Comparison of ENCODE assay signal across 11 cellular contexts in genomic region chr16:4386452-4386813, GRCh38. TPM values are rescaled to one million over a fixed set of nuclear protein-coding genes. Genes with fewer than 3 reads are reported as not detected.
DNase-seq lines count a peak whose midpoint lies in the region; ATAC-seq, FAIRE-seq and TF ChIP-seq lines count a peak whose summit lies in the region.
"Had no signal": no experiment of that assay in that cellular context is flagged by ENCODE, and none has a peak within 500 bp of the region (broad histone marks: within the 10 kb centered on the region; RNA-seq: fewer than 3 reads in every experiment).

No MANE protein-coding gene starts in this region.

- H3K36me3 ChIP-seq in heart left ventricle (peaks cover 0 to 97% (median 23%) of the 10 kb centered on the region in 9 donors), esophagus muscularis mucosa (peaks cover 10 to 94% (median 59%) of the 10 kb centered on the region in 4 donors), muscle layer of duodenum (ENCODE audit: control insufficient read depth in 1 of 2, insufficient read depth in 2 of 2, low read length in 2 of 2) (peaks cover 7 to 49% of the 10 kb centered on the region in 2 donors), aorta (ENCODE audit: control insufficient read depth in 1 of 2, insufficient read depth in 2 of 2, low read length in 1 of 2) (peaks cover 0 to 13% of the 10 kb centered on the region in 2 donors)

- H3K4me1 ChIP-seq in heart left ventricle (peaks cover 0 to 58% (median 20%) of the 10 kb centered on the region in 12 donors), esophagus muscularis mucosa (peaks cover 15 to 59% (median 35%) of the 10 kb centered on the region in 4 donors), muscle layer of duodenum (ENCODE audit: control insufficient read depth in 1 of 2, insufficient read depth in 2 of 2, low read length in 2 of 2) (no peaks in the 10 kb centered on the region), aorta (ENCODE audit: control insufficient read depth in 1 of 2, insufficient read depth in 2 of 2, low read length in 2 of 2) (peaks cover 0 to 7% of the 10 kb centered on the region in 2 donors)
- H3K4me1 ChIP-seq: Peyer's patch had no signal

- TF ChIP-seq CTCF in heart left ventricle (IDR thresholded peaks at IDR 0.05) = no peak
- TF ChIP-seq CTCF in esophagus muscularis mucosa (IDR thresholded peaks at IDR 0.05) = no peak

- H3K27me3 ChIP-seq in heart left ventricle = no peaks in the 10 kb centered on the region
- no peaks in the 10 kb centered on the region for H3K27me3 ChIP-seq in esophagus muscularis mucosa
- H3K27me3 ChIP-seq in muscle layer of duodenum (ENCODE audit: low read depth, low read length) = no peaks in the 10 kb centered on the region
- H3K27me3 ChIP-seq in aorta (ENCODE audit: control insufficient read depth in 1 of 2, insufficient read depth in 2 of 2, low read length in 1 of 2) = no peaks in the 10 kb centered on the region
- H3K27me3 ChIP-seq: Peyer's patch had no signal

- WGBS in heart left ventricle, 4 donors = 55 to 82% (median 70%) methylated on average over 8 of the region's 8 CpGs
- 89% methylated on average over 3 of the region's 8 CpGs for WGBS in esophagus muscularis mucosa
- 4 to 9% methylated on average over 8 of the region's 8 CpGs for WGBS in aorta, 2 donors

- H3K27ac ChIP-seq in heart left ventricle (peak overlapping the region in 10 of 12 donors; percentile 8 to 85 (median 36)), esophagus muscularis mucosa (replicated peaks in 1 of 4) (peak overlapping the region; percentile 28 to 62 (median 38)), muscle layer of duodenum (ENCODE audit: low read length) (peak overlapping the region; percentile 16), aorta (ENCODE audit: low read depth in 1 of 2, low read length in 2 of 2) (peak overlapping the region; percentile 84 to 88)

- H3K4me3 ChIP-seq in heart left ventricle (no peak overlapping the region), esophagus muscularis mucosa (no peak overlapping the region), muscle layer of duodenum (ENCODE audit: low read depth in 1 of 2, low read length in 2 of 2) (no peak overlapping the region), aorta (ENCODE audit: low read length in 2 of 2) (no peak overlapping the region)
- H3K4me3 ChIP-seq: Peyer's patch had no signal

- no peak for TF ChIP-seq EP300 in esophagus muscularis mucosa (IDR thresholded peaks at IDR 0.05)

- intact Hi-C loops in heart left ventricle (cut with DNase I) = no loop called here
- intact Hi-C loops in Right ventricle myocardium superior (cut with DNase I) = no loop called here
- intact Hi-C loops in esophagus muscularis mucosa (cut with DNase I) = no loop called here
- intact Hi-C loops in aorta (cut with DNase I) = no loop called here

- ATAC-seq in heart left ventricle (peak in 1 of 4 donors; percentile 2), Right ventricle myocardium superior (ENCODE audit: poor library complexity) (no peak), aorta (ENCODE audit: low FRiP score) (no peak), GM21423 (IDR thresholded peaks at IDR 0.05; ENCODE audit: unreplicated experiment) (no peak)

- H3K9me3 ChIP-seq in heart left ventricle (no peaks in the 10 kb centered on the region), esophagus muscularis mucosa (no peaks in the 10 kb centered on the region), muscle layer of duodenum (ENCODE audit: control insufficient read depth in 1 of 2, low read length in 2 of 2) (no peaks in the 10 kb centered on the region), aorta (ENCODE audit: control insufficient read depth, low read length) (no peaks in the 10 kb centered on the region)
- H3K9me3 ChIP-seq: Peyer's patch had no signal

- no peak for FAIRE-seq in GM12891 (lab: Jason Lieb, UNC)

- TF ChIP-seq POLR2A in heart left ventricle (IDR thresholded peaks at IDR 0.05) (no peak), esophagus muscularis mucosa (IDR thresholded peaks at IDR 0.05; ENCODE audit: low read depth) (no peak), GM12891 (IDR thresholded peaks at IDR 0.05; ENCODE audit: low read depth, low read length) (no peak)

- peak in 1 of 5 donors; percentile 62 for DNase-seq in heart left ventricle
- DNase-seq in Right ventricle myocardium superior = no peak
- DNase-seq in esophagus muscularis mucosa (ENCODE audit: extremely low spot score) = no peak
- DNase-seq in aorta = peak; percentile 73 to 89
- DNase-seq in GM12891 (ENCODE audit: insufficient read length, low spot score) = no peak
- DNase-seq in NCI-H446 (lab: John Stamatoyannopoulos, UW) = no peak
- DNase-seq: effector CD4-positive, alpha-beta T cell; head of caudate nucleus; Peyer's patch had no signal

TF ChIP-seq in GM12891, 5 proteins besides CTCF, POLR2A, EP300 and RAD21:
- TF ChIP-seq SPI1 (IDR thresholded peaks at IDR 0.05; ENCODE audit: low read depth, low read length) (no peak), TAF1 (IDR thresholded peaks at IDR 0.05; ENCODE audit: low read depth, low read length) (no peak), POU2F2 (IDR thresholded peaks at IDR 0.05; ENCODE audit: low read depth, low read length) (no peak), PAX5 (IDR thresholded peaks at IDR 0.05; ENCODE audit: insufficient read depth, low read length, severe bottlenecking) (no peak), POLR2AphosphoS5 (IDR thresholded peaks at IDR 0.05; ENCODE audit: low read depth, low read length) (no peak)

RNA-seq across cellular contexts. Expression of gene VASN, which starts 14.8 kb away (rescaled TPM):
- total RNA-seq in heart left ventricle (10 to 100 TPM in 3 of 9 donors, 1 to 10 TPM in 6; 3.8 to 20.0 (median 6.2) TPM), Right ventricle myocardium superior (5.7 TPM), esophagus muscularis mucosa (10 to 100 TPM in 3 of 4 donors, 1 to 10 TPM in 1; 7.1 to 31.3 (median 21.7) TPM), aorta (100 to 1,000 TPM in 1 of 2 donors, 10 to 100 TPM in 1; 67.0 to 120 TPM)
- polyA plus RNA-seq in heart left ventricle (10 to 100 TPM in 1 of 2 donors, 1 to 10 TPM in 1; 6.1 to 14.9 TPM), aorta (10 to 100 TPM; 21.7 to 51.3 TPM)
- 0.15 TPM for polyA plus RNA-seq in GM12891 (2012; ENCODE audit: low read depth, missing spikeins)

RNA-seq across cellular contexts. Expression of gene CORO7, which starts 30.0 kb away (rescaled TPM):
- total RNA-seq in heart left ventricle (10 to 100 TPM in 5 of 9 donors, 1 to 10 TPM in 4; 7.2 to 39.7 (median 10.1) TPM), Right ventricle myocardium superior (11.6 TPM), esophagus muscularis mucosa (10 to 100 TPM; 11.6 to 24.6 (median 21.3) TPM), aorta (10 to 100 TPM; 42.6 to 60.1 TPM)
- polyA plus RNA-seq in heart left ventricle (10 to 100 TPM in 1 of 2 donors, 1 to 10 TPM in 1; 9.7 to 12.8 TPM), aorta (10 to 100 TPM; 15.3 to 38.8 TPM)
- 37.8 TPM for polyA plus RNA-seq in GM12891 (2012; ENCODE audit: low read depth, missing spikeins)

RNA-seq across cellular contexts. Expression of gene PAM16, which starts 35.3 kb away (rescaled TPM):
- total RNA-seq in heart left ventricle (10 to 100 TPM; 32.7 to 96.9 (median 60.9) TPM), Right ventricle myocardium superior (74.0 TPM), esophagus muscularis mucosa (10 to 100 TPM; 24.5 to 44.1 (median 40.2) TPM), aorta (10 to 100 TPM; 23.6 to 25.5 TPM)
- polyA plus RNA-seq in heart left ventricle (100 to 1,000 TPM; 109 to 210 TPM), aorta (10 to 100 TPM; 41.7 to 65.2 TPM)
- 42.2 TPM for polyA plus RNA-seq in GM12891 (2012; ENCODE audit: low read depth, missing spikeins)

RNA-seq across cellular contexts. Expression of gene DNAJA3, which starts 39.2 kb away (rescaled TPM):
- total RNA-seq in heart left ventricle (10 to 100 TPM; 47.5 to 88.4 (median 59.7) TPM), Right ventricle myocardium superior (76.8 TPM), esophagus muscularis mucosa (10 to 100 TPM; 40.6 to 51.2 (median 45.9) TPM), aorta (10 to 100 TPM; 22.7 to 26.6 TPM)
- polyA plus RNA-seq in heart left ventricle (10 to 100 TPM; 47.4 to 81.8 TPM), aorta (10 to 100 TPM; 16.0 to 19.1 TPM)
- 34.2 TPM for polyA plus RNA-seq in GM12891 (2012; ENCODE audit: low read depth, missing spikeins)

Comparison
In these comparisons a context has a peak if more than half of its experiments do, and no peak if none do; other contexts are left out.
1. DNase-seq: peak in aorta (2 of 2); none in Right ventricle myocardium superior (single experiment), esophagus muscularis mucosa (single experiment), GM12891 (single experiment) and NCI-H446 (0 of 2).
2. H3K27ac ChIP-seq: peak in every context shown above with its lines; median percentile 86 in aorta; 38 in esophagus muscularis mucosa; 36 in heart left ventricle; 16 in muscle layer of duodenum.